ENCODE assay signal across 6 cellular contexts in genomic region chr13:51960766-51961165, GRCh38.
"Had no signal": no experiment of that assay in that cellular context is flagged by ENCODE, and none has a peak within 500 bp of the region (broad histone marks: within the 10 kb centered on the region; RNA-seq: fewer than 3 reads in every experiment).

No MANE protein-coding gene starts in this region.

- DNase-seq: H9, HCEC 1CT, IMR-90, KG1 had no signal

- H3K4me2 ChIP-seq: GM23338 had no signal

- H3K4me3 ChIP-seq: GM23338, K562 had no signal
